1 cellular context compared by ENCODE assay signal in genomic region chr7:44847509-44847919, GRCh38.
TF ChIP-seq lines count a peak whose summit lies in the region.

No MANE protein-coding gene starts in this region.

TF ChIP-seq in H1, 55 proteins besides CTCF, POLR2A, EP300 and RAD21:
- no peak for TF ChIP-seq POLR2AphosphoS5 (IDR thresholded peaks at IDR 0.05; ENCODE audit: low read depth, low read length)
- no peak for TF ChIP-seq CBX5 (IDR thresholded peaks at IDR 0.05; ENCODE audit: low read depth, low read length)
- no peak for TF ChIP-seq SRF (IDR thresholded peaks at IDR 0.05; ENCODE audit: low read depth, low read length)
- TF ChIP-seq USF2 (IDR thresholded peaks at IDR 0.05; ENCODE audit: low read length) = no peak
- peak; percentile 81 for TF ChIP-seq ASH2L (IDR thresholded peaks at IDR 0.05; ENCODE audit: low read length)
- no peak for TF ChIP-seq TCF12 (IDR thresholded peaks at IDR 0.05; ENCODE audit: low read depth, low read length)
- no peak for TF ChIP-seq SP1 (IDR thresholded peaks at IDR 0.05; ENCODE audit: low read depth, low read length)
- no peak for TF ChIP-seq EGR1 (IDR thresholded peaks at IDR 0.05; ENCODE audit: borderline replicate concordance, low read depth, low read length)
- TF ChIP-seq TAF1 (IDR thresholded peaks at IDR 0.05; ENCODE audit: low read depth, low read length) = peak; percentile 81
- TF ChIP-seq SAP30 (IDR thresholded peaks at IDR 0.05; ENCODE audit: insufficient read depth, insufficient replicate concordance, low read length) = no peak
- 0 out of 4 replicates have a peak, but pooled peaks of 1 of the 2 experiments have one; percentile 43 for TF ChIP-seq HDAC2 (IDR thresholded peaks at IDR 0.05; ENCODE audit: borderline replicate concordance in 1 of 2, low read depth in 2 of 2, low read length in 2 of 2)
- TF ChIP-seq BACH1 (IDR thresholded peaks at IDR 0.05; ENCODE audit: low read length) = no peak
- no peak for TF ChIP-seq MAFK (IDR thresholded peaks at IDR 0.05; ENCODE audit: low read depth, low read length)
- TF ChIP-seq ATF2 (IDR thresholded peaks at IDR 0.05; ENCODE audit: low read length) = peak; percentile 57; the same call in 1 of the 2 replicates
- TF ChIP-seq SP2 (IDR thresholded peaks at IDR 0.05; ENCODE audit: low read length) = no peak
- no peak for TF ChIP-seq TBP (IDR thresholded peaks at IDR 0.05; ENCODE audit: low read depth, low read length)
- TF ChIP-seq CREB1 (IDR thresholded peaks at IDR 0.05) = peak; percentile 46; the same call in 1 of the 2 replicates
- TF ChIP-seq SIN3A (conservative IDR thresholded peaks at IDR 0.05 in 1 of 2, IDR thresholded peaks at IDR 0.05 in 1 of 2; ENCODE audit: low read depth in 1 of 2, low read length in 2 of 2) = no peak; a peak in 1 of 4 replicates
- no peak for TF ChIP-seq CEBPB (IDR thresholded peaks at IDR 0.05; ENCODE audit: low read depth, low read length)
- no peak for TF ChIP-seq CHD1 (IDR thresholded peaks at IDR 0.05; ENCODE audit: low read depth, low read length)
- no peak for TF ChIP-seq BCL11A (IDR thresholded peaks at IDR 0.05; ENCODE audit: low read depth in 2 of 2, low read length in 2 of 2)
- TF ChIP-seq TAF7 (optimal IDR thresholded peaks at IDR 0.05; ENCODE audit: borderline replicate concordance, low read depth, low read length) = no peak
- no peak for TF ChIP-seq JUN (IDR thresholded peaks at IDR 0.05; ENCODE audit: low read depth, low read length)
- no peak for TF ChIP-seq NRF1 (IDR thresholded peaks at IDR 0.05; ENCODE audit: low read depth, low read length)
- TF ChIP-seq PHF8 (conservative IDR thresholded peaks at IDR 0.05; ENCODE audit: low read depth, low read length) = peak; percentile 95; the same call in 1 of the 2 replicates
- no peak for TF ChIP-seq JUND (IDR thresholded peaks at IDR 0.05; ENCODE audit: low read length)
